Comparison of ENCODE assay signal across 8 cellular contexts in genomic region chr19:37370880-37371661, GRCh38. TPM values are rescaled to one million over a fixed set of nuclear protein-coding genes. Genes with fewer than 3 reads are reported as not detected.
DNase-seq lines count a peak whose midpoint lies in the region; ATAC-seq and TF ChIP-seq lines count a peak whose summit lies in the region.

ZNF527 (plus strand) TSS chr19:37371099; CDS start chr19:37374199, 3,100 bp downstream.

- H3K27me3 ChIP-seq in PC-3 (ENCODE audit: low read length) (no peaks in the 10 kb centered on the region), mucosa of stomach (ENCODE audit: control insufficient read depth, insufficient read depth, low read length) (no peaks in the 10 kb centered on the region)

- POLR2A ChIA-PET in PC-3 (lab: Charles Lee; ENCODE audit: unreplicated experiment), result interaction anchor here (0.6 kb wide), 3 partner anchors 72 to 578 kb away, joined by 3 to 6 read pairs (median 3); no protein-coding TSS in a partner anchor

- H3K79me2 ChIP-seq in PC-3 (ENCODE audit: low read length), result peaks cover 3% of the 10 kb centered on the region; the same call in 1 of the 2 replicates

- TF ChIP-seq EP300 in Ishikawa (IDR thresholded peaks at IDR 0.05; ENCODE audit: borderline replicate concordance), result no peak

- no peak within 1 kb of the TSS for H3K27ac ChIP-seq in PC-3 (ENCODE audit: low read length)

- H3K4me2 ChIP-seq in PC-3 (ENCODE audit: low read length), result peak within 1 kb of the TSS; percentile 89

- peak within 1 kb of the TSS; percentile 91 for H2AFZ ChIP-seq in PC-3 (ENCODE audit: low read length)

- no peaks in the 10 kb centered on the region for H3K9me3 ChIP-seq in PC-3 (ENCODE audit: low read length)
- no peaks in the 10 kb centered on the region for H3K9me3 ChIP-seq in mucosa of stomach (ENCODE audit: control insufficient read depth, low read length)

- ATAC-seq in GM21619 (IDR thresholded peaks at IDR 0.05; ENCODE audit: unreplicated experiment) (peak; percentile 97), PC-3 (peak; percentile 98), esophagus mucosa (peak; percentile 100)

- no peaks in the 10 kb centered on the region for H3F3A ChIP-seq in PC-3 (ENCODE audit: low read length, unreplicated experiment)

- peak within 1 kb of the TSS; percentile 72 for H3K4me3 ChIP-seq in PC-3 (ENCODE audit: low read length)
- H3K4me3 ChIP-seq in mucosa of stomach (ENCODE audit: low read length), result peak within 1 kb of the TSS; percentile 76

- no peaks in the 10 kb centered on the region for H4K20me1 ChIP-seq in PC-3 (ENCODE audit: low read length)

- H3K4me1 ChIP-seq in PC-3 (ENCODE audit: insufficient read depth, low read length) (no peaks in the 10 kb centered on the region), mucosa of stomach (ENCODE audit: control insufficient read depth, insufficient read depth, low read length) (no peaks in the 10 kb centered on the region)

- BruUV-seq in PC-3 (replicated peaks; lab: Mats Ljungman, UMichigan), result TSS peak; percentile 51

- no peaks in the 10 kb centered on the region for H3K9me2 ChIP-seq in PC-3 (replicated peaks; ENCODE audit: low read length)

- TF ChIP-seq CTCF in PC-3 (conservative IDR thresholded peaks at IDR 0.05; ENCODE audit: low read depth, low read length), result no peak

- H3K36me3 ChIP-seq in PC-3 (ENCODE audit: low read depth, low read length), result peaks cover 26% of the 10 kb centered on the region
- H3K36me3 ChIP-seq in mucosa of stomach (ENCODE audit: control insufficient read depth, insufficient read depth, low read length), result peaks cover 3% of the 10 kb centered on the region

- DNase-seq in DMS53 (lab: John Stamatoyannopoulos, UW), result peak; percentile 99
- peak; percentile 85 for DNase-seq in PC-3
- DNase-seq in activated T-cell treated with anti-CD3 and anti-CD28 coated beads, Interleukin-2, amount 50 U/mL, for 48 hours, result peak; percentile 96
- DNase-seq in stimulated activated CD8-positive, alpha-beta memory T cell treated with anti-CD3 and anti-CD28 coated beads, Interleukin-4, amount 100 ng/mL, for 48 hours, result peak; percentile 96

- no peak for TF ChIP-seq RAD21 in Ishikawa (IDR thresholded peaks at IDR 0.05; ENCODE audit: low read depth)

- intact Hi-C loops in PC-3 (cut with micrococcal nuclease), result no loop called here

- H3K9ac ChIP-seq in PC-3 (ENCODE audit: low read length) (peak within 1 kb of the TSS; percentile 64), mucosa of stomach (ENCODE audit: low read length) (peak within 1 kb of the TSS; percentile 72)

- CTCF ChIA-PET in PC-3 (lab: Charles Lee), result no interaction called here

TF ChIP-seq in Ishikawa, 13 proteins besides CTCF, POLR2A, EP300 and RAD21:
- peak; percentile 91 for TF ChIP-seq MAX (IDR thresholded peaks at IDR 0.05)
- TF ChIP-seq TCF12 (IDR thresholded peaks at IDR 0.05; ENCODE audit: low read depth), result peak; percentile 53; the same call in 1 of the 2 replicates
- no peak for TF ChIP-seq NFIC (IDR thresholded peaks at IDR 0.05)
- no peak for TF ChIP-seq REST (IDR thresholded peaks at IDR 0.05; ENCODE audit: low read depth)
- peak; percentile 58 for TF ChIP-seq USF1 (IDR thresholded peaks at IDR 0.05)
- TF ChIP-seq ZBTB7A (IDR thresholded peaks at IDR 0.05; ENCODE audit: low read depth), result no peak
- peak; percentile 38; the same call in 1 of the 2 replicates for TF ChIP-seq TAF1 (IDR thresholded peaks at IDR 0.05; ENCODE audit: low read depth)
- TF ChIP-seq CEBPB (IDR thresholded peaks at IDR 0.05), result no peak
- TF ChIP-seq CREB1 (IDR thresholded peaks at IDR 0.05; ENCODE audit: low read depth), result peak; percentile 69; the same call in 1 of the 2 replicates
- peak; percentile 61; the same call in 1 of the 2 replicates for TF ChIP-seq YY1 (IDR thresholded peaks at IDR 0.05; ENCODE audit: low read depth)

RNA-seq across cellular contexts. Expression of gene ZNF527, which starts in this region (rescaled TPM):
- total RNA-seq in PC-3 (2014; rRNA removed), result 1.6 and 4.1 TPM in 2 replicates
- total RNA-seq in esophagus mucosa, result 1.4 TPM
